Comparison of ENCODE assay signal across 2 cellular contexts in genomic region chr19:51640371-51640770, GRCh38.
A peak's percentile ranks its signal among the peaks of the same experiment; 100 is the strongest.
TF ChIP-seq lines count a peak whose summit lies in the region.

No MANE protein-coding gene starts in this region.

TF ChIP-seq in HepG2, 621 proteins besides CTCF, POLR2A, EP300 and RAD21:
- no peak for TF ChIP-seq HNRNPL (IDR thresholded peaks at IDR 0.05; ENCODE audit: low read depth, low read length)
- TF ChIP-seq MAFK (conservative IDR thresholded peaks at IDR 0.05 in 1 of 2, IDR thresholded peaks at IDR 0.05 in 1 of 2; ENCODE audit: low read length in 2 of 2) = peak; percentile 66 to 74
- TF ChIP-seq MAFF (IDR thresholded peaks at IDR 0.05; ENCODE audit: low read depth, low read length) = peak; percentile 61
- no peak for TF ChIP-seq ZNF230 (CRISPR knock-in tag; IDR thresholded peaks at IDR 0.05)
- TF ChIP-seq PRDM4 (CRISPR knock-in tag; IDR thresholded peaks at IDR 0.05; ENCODE audit: borderline replicate concordance) = no peak
- TF ChIP-seq PATZ1 (CRISPR knock-in tag; IDR thresholded peaks at IDR 0.05) = no peak

TF ChIP-seq in K562, 482 proteins besides CTCF, POLR2A, EP300 and RAD21:
- TF ChIP-seq ZNF316 (IDR thresholded peaks at IDR 0.05) = peak; percentile 81
- no peak for TF ChIP-seq DNMT1 (IDR thresholded peaks at IDR 0.05)
- no peak for TF ChIP-seq ZEB2 (IDR thresholded peaks at IDR 0.05)
- TF ChIP-seq C11orf30 (IDR thresholded peaks at IDR 0.05; ENCODE audit: low read depth) = peak; percentile 68
- TF ChIP-seq MAFG (tag; conservative IDR thresholded peaks at IDR 0.05) = 0 out of 2 replicates have a peak, but pooled peaks have one; percentile 37
